In genomic region chr1:31943546-31944184, GRCh38 we compare ENCODE assay signal across 8 cellular contexts. TPM values are rescaled to one million over a fixed set of nuclear protein-coding genes. Genes with fewer than 3 reads are reported as not detected.
DNase-seq lines count a peak whose midpoint lies in the region; ATAC-seq and TF ChIP-seq lines count a peak whose summit lies in the region.

No MANE protein-coding gene starts in this region.

- no peaks in the 10 kb centered on the region for H3K36me3 Mint-ChIP-seq in activated T-cell treated with anti-CD3 and anti-CD28 coated beads, Interleukin-2, amount 50 U/mL, for 4 hours (ENCODE audit: insufficient read depth)
- no peaks in the 10 kb centered on the region for H3K36me3 Mint-ChIP-seq in T-helper 2 cell treated with Interferon-gamma antibody and Interleukin-4, amounts not matched to agents 5 μg/mL and 100 μg/mL, for 36 hours (ENCODE audit: low read depth)
- no peaks in the 10 kb centered on the region for H3K36me3 Mint-ChIP-seq in immature natural killer cell

- no peak for TF ChIP-seq CTCF in thyroid gland (IDR thresholded peaks at IDR 0.05)

- H3K9me3 ChIP-seq in thyroid gland, result no peaks in the 10 kb centered on the region

- no peaks in the 10 kb centered on the region for H3K27me3 Mint-ChIP-seq in activated T-cell treated with anti-CD3 and anti-CD28 coated beads, Interleukin-2, amount 50 U/mL, for 4 hours (ENCODE audit: low read depth)
- no peaks in the 10 kb centered on the region for H3K27me3 Mint-ChIP-seq in T-helper 2 cell treated with Interferon-gamma antibody and Interleukin-4, amounts not matched to agents 5 μg/mL and 100 μg/mL, for 36 hours (ENCODE audit: low read depth)
- H3K27me3 Mint-ChIP-seq in immature natural killer cell (ENCODE audit: low read depth in 3 of 3), result peaks cover 4 to 25% (median 16%) of the 10 kb centered on the region in 3 donors

- H3K4me3 Mint-ChIP-seq in activated T-cell treated with anti-CD3 and anti-CD28 coated beads, Interleukin-2, amount 50 U/mL, for 4 hours, result peak overlapping the region; percentile 63
- H3K4me3 Mint-ChIP-seq in T-helper 2 cell treated with Interferon-gamma antibody and Interleukin-4, amounts not matched to agents 5 μg/mL and 100 μg/mL, for 36 hours, result peak overlapping the region; percentile 86
- peak overlapping the region; percentile 82 to 96 (median 87) for H3K4me3 Mint-ChIP-seq in immature natural killer cell

- no peaks in the 10 kb centered on the region for H3K27me3 ChIP-seq in thyroid gland

- no peak for DNase-seq in activated T-cell treated with anti-CD3 and anti-CD28 coated beads, Interleukin-2, amount 50 U/mL, for 4 hours
- no peak for DNase-seq in activated T-cell treated with anti-CD3 and anti-CD28 coated beads, Interleukin-2, amount 50 U/mL, for 1 hour
- DNase-seq in T-helper 2 cell treated with Interferon-gamma antibody and Interleukin-4, amounts not matched to agents 5 μg/mL and 100 μg/mL, for 36 hours (ENCODE audit: low spot score), result no peak
- DNase-seq in immature natural killer cell (peak; percentile 78 to 81 (median 80)), thyroid gland (no peak), iPS-NIHi11 (ENCODE audit: low spot score) (no peak), NCI-H524 (lab: John Stamatoyannopoulos, UW) (no peak)
- DNase-seq in stimulated activated CD4-positive, alpha-beta T cell treated with anti-CD3 and anti-CD28 coated beads, Interleukin-4, amount 100 ng/mL, for 24 hours, result no peak

- H3K36me3 ChIP-seq in thyroid gland, result no peaks in the 10 kb centered on the region

- peaks cover 65% of the 10 kb centered on the region for H3K4me1 Mint-ChIP-seq in activated T-cell treated with anti-CD3 and anti-CD28 coated beads, Interleukin-2, amount 50 U/mL, for 4 hours (ENCODE audit: low read depth)
- peaks cover 49% of the 10 kb centered on the region for H3K4me1 Mint-ChIP-seq in T-helper 2 cell treated with Interferon-gamma antibody and Interleukin-4, amounts not matched to agents 5 μg/mL and 100 μg/mL, for 36 hours (ENCODE audit: low read depth)
- peaks cover 75 to 78% of the 10 kb centered on the region in 2 donors for H3K4me1 Mint-ChIP-seq in immature natural killer cell

- no peaks in the 10 kb centered on the region for H3K9me3 Mint-ChIP-seq in activated T-cell treated with anti-CD3 and anti-CD28 coated beads, Interleukin-2, amount 50 U/mL, for 4 hours
- no peaks in the 10 kb centered on the region for H3K9me3 Mint-ChIP-seq in T-helper 2 cell treated with Interferon-gamma antibody and Interleukin-4, amounts not matched to agents 5 μg/mL and 100 μg/mL, for 36 hours
- H3K9me3 Mint-ChIP-seq in immature natural killer cell, result no peaks in the 10 kb centered on the region

- no peak overlapping the region for H3K4me3 ChIP-seq in thyroid gland (replicated peaks in 1 of 3)

- intact Hi-C loops in thyroid gland (cut with DNase I), result no loop called here

- peaks cover 42 to 55% of the 10 kb centered on the region in 2 donors for H3K4me1 ChIP-seq in thyroid gland

- WGBS in thyroid gland, 2 donors, result 75 to 80% methylated on average over 3 of the region's 3 CpGs

- peak; percentile 36 to 44 for ATAC-seq in activated T-cell treated with anti-CD3 and anti-CD28 coated beads, Interleukin-2, amount 50 U/mL, for 4 hours

- H3K27ac Mint-ChIP-seq in T-helper 2 cell treated with Interferon-gamma antibody and Interleukin-4, amounts not matched to agents 5 μg/mL and 100 μg/mL, for 36 hours, result peak overlapping the region; percentile 93
- peak overlapping the region; percentile 90 to 98 (median 94) for H3K27ac Mint-ChIP-seq in immature natural killer cell

- TF ChIP-seq POLR2A in thyroid gland (IDR thresholded peaks at IDR 0.05), result no peak

- peak overlapping the region; percentile 96 to 99 (median 99) for H3K27ac ChIP-seq in thyroid gland

RNA-seq across cellular contexts. Expression of gene PTP4A2, which starts 5.5 kb away (rescaled TPM):
- total RNA-seq in activated T-cell treated with anti-CD3 and anti-CD28 coated beads, Interleukin-2, amount 50 U/mL, for 4 hours, result 100 to 1,000 TPM; 294 to 337 (median 297) TPM
- polyA plus RNA-seq in immature natural killer cell, result 100 to 1,000 TPM; 300 to 552 (median 460) TPM
- 100 to 1,000 TPM; 204 to 507 (median 328) TPM for total RNA-seq in thyroid gland

Comparison
In these comparisons a context has a peak if more than half of its experiments do, and no peak if none do; other contexts are left out.
1. DNase-seq: peak in immature natural killer cell (3 of 3); none in activated T-cell treated with anti-CD3 and anti-CD28 coated beads, Interleukin-2, amount 50 U/mL, for 4 hours (single experiment), activated T-cell treated with anti-CD3 and anti-CD28 coated beads, Interleukin-2, amount 50 U/mL, for 1 hour (single experiment), T-helper 2 cell treated with Interferon-gamma antibody and Interleukin-4, amounts not matched to agents 5 μg/mL and 100 μg/mL, for 36 hours (single experiment), thyroid gland (0 of 2), iPS-NIHi11 (single experiment), stimulated activated CD4-positive, alpha-beta T cell treated with anti-CD3 and anti-CD28 coated beads, Interleukin-4, amount 100 ng/mL, for 24 hours (single experiment) and NCI-H524 (0 of 2).
2. Peak in every context shown above with its lines, with median percentiles within 50 percentile points of each other: H3K4me3 Mint-ChIP-seq.